Comparison of ENCODE assay signal across 21 cellular contexts in the genomic region with DNA sequence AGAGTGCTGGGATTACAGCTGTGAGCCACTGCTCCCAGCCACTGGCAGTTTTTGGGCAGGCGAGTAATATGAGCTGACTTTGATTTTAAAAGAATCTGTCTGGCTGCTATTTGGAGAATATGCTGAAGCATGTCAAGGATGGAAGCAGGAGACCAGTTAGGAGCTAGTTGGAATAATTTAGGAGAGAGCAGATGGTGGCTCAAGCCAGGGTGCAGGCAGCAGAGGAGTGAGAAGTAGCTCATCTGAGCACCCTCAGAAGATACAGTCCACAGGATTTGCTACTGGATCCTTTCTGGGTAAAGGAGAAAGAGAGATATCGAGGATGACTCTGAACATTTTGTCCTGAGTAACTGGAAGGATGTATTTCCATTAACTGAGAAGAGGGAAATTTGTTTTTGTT.
"Had no signal": no experiment of that assay in that cellular context is flagged by ENCODE, and none has a peak within 500 bp of the region (broad histone marks: within the 10 kb centered on the region; RNA-seq: fewer than 3 reads in every experiment).

No MANE protein-coding gene starts in this region.

- H3K36me3 ChIP-seq: left ventricle myocardium inferior, lower lobe of right lung, pancreas, suprapubic skin, thyroid gland, upper lobe of left lung, uterus had no signal

- ATAC-seq: esophagus mucosa; left cardiac atrium; lower lobe of right lung; pancreas; right cardiac atrium; stimulated activated effector memory CD8-positive, alpha-beta T cell treated with anti-CD3 and anti-CD28 coated beads, Interleukin-12 subunit alpha, Interleukin-12 subunit beta, amount 100 ng/mL, for 72 hours; stimulated activated naive CD8-positive, alpha-beta T cell treated with anti-CD3 and anti-CD28 coated beads, Interleukin-15, Interleukin-2, amounts not matched to agents 100 U/mL and 50 U/mL, for 24 hours had no signal

- H3K9me3 ChIP-seq: left ventricle myocardium inferior, lower lobe of right lung, pancreas, suprapubic skin, thyroid gland, upper lobe of left lung, uterus had no signal

- H3K4me1 ChIP-seq: left ventricle myocardium inferior, lower lobe of right lung, suprapubic skin, upper lobe of left lung, uterus had no signal

- H3K27me3 ChIP-seq: dorsolateral prefrontal cortex, pancreas, suprapubic skin, thyroid gland, upper lobe of left lung, uterus had no signal

- DNase-seq: cortex of kidney; effector CD8-positive, alpha-beta T cell; glutamatergic neuron; kidney; left cardiac atrium; left ventricle myocardium inferior; lower lobe of right lung; naive B cell; occipital lobe; pancreas; right cardiac atrium; stimulated activated CD4-positive, alpha-beta T cell treated with anti-CD3 and anti-CD28 coated beads, Interleukin-4, amount 100 ng/mL, for 1 hour; stimulated activated CD8-positive, alpha-beta memory T cell treated with anti-CD3 and anti-CD28 coated beads, Interleukin-4, amount 100 ng/mL, for 48 hours; stimulated activated naive CD8-positive, alpha-beta T cell treated with anti-CD3 and anti-CD28 coated beads, Interleukin-15, Interleukin-2, amounts not matched to agents 100 U/mL and 50 U/mL, for 24 hours; thyroid gland; upper lobe of left lung; uterus had no signal

- H3K4me3 ChIP-seq: dorsolateral prefrontal cortex, left ventricle myocardium inferior, lower lobe of right lung, pancreas, suprapubic skin, thyroid gland, upper lobe of left lung, uterus had no signal

- H3K27ac ChIP-seq: left ventricle myocardium inferior, lower lobe of right lung, pancreas, suprapubic skin, thyroid gland, upper lobe of left lung, uterus had no signal
